18 cellular contexts compared by ENCODE assay signal in genomic region chr1:36232212-36233031, GRCh38. TPM values are rescaled to one million over a fixed set of nuclear protein-coding genes. Genes with fewer than 3 reads are reported as not detected.
A peak's percentile ranks its signal among the peaks of the same experiment; 100 is the strongest.
DNase-seq lines count a peak whose midpoint lies in the region; ATAC-seq and TF ChIP-seq lines count a peak whose summit lies in the region.
"Had no signal": no experiment of that assay in that cellular context is flagged by ENCODE, and none has a peak within 500 bp of the region (broad histone marks: within the 10 kb centered on the region; RNA-seq: fewer than 3 reads in every experiment).

No MANE protein-coding gene starts in this region.

- intact Hi-C loops in activated CD4-positive, alpha-beta T cell treated with anti-CD3 and anti-CD28 coated beads for 36 hours (cut with DNase I, micrococcal nuclease): no loop called here
- intact Hi-C loops in psoas muscle (cut with DNase I): no loop called here

- H3K4me1 ChIP-seq in GM23248 (ENCODE audit: insufficient read depth) (peaks cover 15% of the 10 kb centered on the region), psoas muscle (peaks cover 80% of the 10 kb centered on the region)

- H3K27me3 ChIP-seq in GM23248 (replicated peaks; ENCODE audit: insufficient read depth) (no peaks in the 10 kb centered on the region), psoas muscle (ENCODE audit: insufficient read depth in 3 of 3, low read length in 2 of 3) (no peaks in the 10 kb centered on the region), brain microvascular endothelial cell (replicated peaks) (no peaks in the 10 kb centered on the region)
- H3K27me3 ChIP-seq: adrenal gland, neutrophil had no signal

- peaks cover 35% of the 10 kb centered on the region for H3K36me3 ChIP-seq in GM23248 (ENCODE audit: low read depth)
- H3K36me3 ChIP-seq in psoas muscle (ENCODE audit: insufficient read depth in 1 of 2, low read depth in 1 of 2): peaks cover 0 to 62% of the 10 kb centered on the region in 2 donors
- peaks cover 42% of the 10 kb centered on the region for H3K36me3 ChIP-seq in brain microvascular endothelial cell (replicated peaks)

- H3K4me3 Mint-ChIP-seq in activated CD4-positive, alpha-beta T cell treated with anti-CD3 and anti-CD28 coated beads for 36 hours: no peak overlapping the region
- H3K4me3 Mint-ChIP-seq in effector memory CD8-positive, alpha-beta T cell: peak overlapping the region in 1 of 2 donors; percentile 9
- H3K4me3 Mint-ChIP-seq: activated T-cell treated with anti-CD3 and anti-CD28 coated beads, Interleukin-2, amount 50 U/mL, for 4 hours had no signal

- CTCF ChIA-PET in activated CD4-positive, alpha-beta T cell treated with anti-CD3 and anti-CD28 coated beads for 36 hours (lab: Charles Lee): interaction anchor here (0.6 kb wide), 1 partner anchor 12 kb away, joined by 3 read pairs; no protein-coding TSS in a partner anchor

- ATAC-seq in activated CD4-positive, alpha-beta T cell treated with anti-CD3 and anti-CD28 coated beads for 36 hours: no peak
- peak; percentile 22 for ATAC-seq in effector memory CD8-positive, alpha-beta T cell (replicated peaks)
- peak; percentile 35 to 55 (median 50) for ATAC-seq in psoas muscle
- no peak for ATAC-seq in omental fat pad (ENCODE audit: low FRiP score)
- ATAC-seq: A549; activated T-cell treated with anti-CD3 and anti-CD28 coated beads, Interleukin-2, amount 50 U/mL, for 4 hours had no signal

- H3K27ac Mint-ChIP-seq in activated CD4-positive, alpha-beta T cell treated with anti-CD3 and anti-CD28 coated beads for 36 hours: peak overlapping the region; percentile 25
- H3K27ac Mint-ChIP-seq in effector memory CD8-positive, alpha-beta T cell: peak overlapping the region; percentile 49 to 50

- no peak overlapping the region for H3K9ac ChIP-seq in GM23248

- DNase-seq in activated CD4-positive, alpha-beta T cell treated with anti-CD3 and anti-CD28 coated beads for 36 hours: no peak
- no peak for DNase-seq in activated CD4-positive, alpha-beta T cell treated with anti-CD3 and anti-CD28 coated beads for 1 hour
- DNase-seq in GM23248 (no peak), psoas muscle (no peak), omental fat pad (ENCODE audit: low spot score) (no peak), brain microvascular endothelial cell (no peak), GF-D8 (lab: John Stamatoyannopoulos, UW) (no peak)
- no peak for DNase-seq in effector memory CD8-positive, alpha-beta T cell
- DNase-seq: activated CD4-positive, alpha-beta T cell treated with anti-CD3 and anti-CD28 coated beads for 4 hours; activated T-cell treated with anti-CD3 and anti-CD28 coated beads, Interleukin-2, amount 50 U/mL, for 4 hours; cerebellar nuclear complex; COR-L47; GDM1; mammary epithelial cell; MV-4-11 had no signal

- TF ChIP-seq CTCF in psoas muscle (IDR thresholded peaks at IDR 0.05): no peak
- TF ChIP-seq CTCF in omental fat pad (IDR thresholded peaks at IDR 0.05): no peak
- no peak for TF ChIP-seq CTCF in brain microvascular endothelial cell (IDR thresholded peaks at IDR 0.05; ENCODE audit: low read depth, low read length, missing control alignments)

- peaks cover 39% of the 10 kb centered on the region for H3K36me3 Mint-ChIP-seq in activated CD4-positive, alpha-beta T cell treated with anti-CD3 and anti-CD28 coated beads for 36 hours (ENCODE audit: low read depth)
- peaks cover 94% of the 10 kb centered on the region for H3K36me3 Mint-ChIP-seq in effector memory CD8-positive, alpha-beta T cell (ENCODE audit: insufficient read depth)

- H3K9me2 ChIP-seq in GM23248 (ENCODE audit: insufficient read depth): no peaks in the 10 kb centered on the region

- no peak overlapping the region for H2AFZ ChIP-seq in GM23248

- POLR2A ChIA-PET in activated CD4-positive, alpha-beta T cell treated with anti-CD3 and anti-CD28 coated beads for 36 hours (lab: Charles Lee): no interaction called here

- no peak overlapping the region for H3K4me3 ChIP-seq in GM23248
- H3K4me3 ChIP-seq in psoas muscle: peak overlapping the region; percentile 19
- H3K4me3 ChIP-seq in brain microvascular endothelial cell (ENCODE audit: low read depth, low read length): no peak overlapping the region
- H3K4me3 ChIP-seq: A549, adrenal gland had no signal

- 93 to 95% methylated on average over 10 of the region's 10 CpGs for WGBS in GM23248 (ENCODE audit: low coverage in 1 of 2, low lambda C conversion rate in 2 of 2, missing lambda C conversion rate in 2 of 2), 2 experiments
- WGBS in psoas muscle, 3 donors: 57 to 78% (median 65%) methylated on average over 7 to 10 of the region's 10 CpGs

- H3K4me1 Mint-ChIP-seq in activated CD4-positive, alpha-beta T cell treated with anti-CD3 and anti-CD28 coated beads for 36 hours: peaks cover 55% of the 10 kb centered on the region
- H3K4me1 Mint-ChIP-seq in effector memory CD8-positive, alpha-beta T cell (ENCODE audit: low read depth in 2 of 2): peaks cover 24 to 58% of the 10 kb centered on the region in 2 donors

- no peaks in the 10 kb centered on the region for H3K9me3 Mint-ChIP-seq in activated CD4-positive, alpha-beta T cell treated with anti-CD3 and anti-CD28 coated beads for 36 hours (ENCODE audit: low read depth)
- no peaks in the 10 kb centered on the region for H3K9me3 Mint-ChIP-seq in effector memory CD8-positive, alpha-beta T cell
- H3K9me3 Mint-ChIP-seq: activated T-cell treated with anti-CD3 and anti-CD28 coated beads, Interleukin-2, amount 50 U/mL, for 4 hours had no signal

- H3K27me3 Mint-ChIP-seq in activated CD4-positive, alpha-beta T cell treated with anti-CD3 and anti-CD28 coated beads for 36 hours: no peaks in the 10 kb centered on the region
- no peaks in the 10 kb centered on the region for H3K27me3 Mint-ChIP-seq in effector memory CD8-positive, alpha-beta T cell

- no peak overlapping the region for H3K27ac ChIP-seq in GM23248
- peak overlapping the region; percentile 84 for H3K27ac ChIP-seq in psoas muscle
- no peak overlapping the region for H3K27ac ChIP-seq in brain microvascular endothelial cell
- H3K27ac ChIP-seq: A549, adrenal gland, neutrophil had no signal

- H3K4me2 ChIP-seq in GM23248 (ENCODE audit: unreplicated experiment): peak overlapping the region; percentile 14
- H3K4me2 ChIP-seq: A549 had no signal

- no peaks in the 10 kb centered on the region for H3K9me3 ChIP-seq in GM23248 (ENCODE audit: low read depth)
- no peaks in the 10 kb centered on the region for H3K9me3 ChIP-seq in psoas muscle
- H3K9me3 ChIP-seq: A549, adrenal gland, neutrophil had no signal

- H3K79me2 ChIP-seq in GM23248 (ENCODE audit: insufficient read depth): peaks cover 100% of the 10 kb centered on the region

- H4K20me1 ChIP-seq in GM23248 (ENCODE audit: insufficient read depth): peaks cover 20% of the 10 kb centered on the region; the same call in 1 of the 2 replicates

- 0 out of 2 replicates have a peak, but pooled peaks cover 11% of the 10 kb centered on the region for H3F3A ChIP-seq in GM23248 (ENCODE audit: insufficient read depth)

- in situ Hi-C loops in GM23248 (cut with MboI) (no loop called here), brain microvascular endothelial cell (cut with HindIII; ENCODE audit: low pct_ligation_motif_present, low sequenced_read_pairs) (no loop called here)

RNA-seq across cellular contexts. Expression of gene THRAP3, which starts 8.2 kb away (rescaled TPM):
- total RNA-seq in activated CD4-positive, alpha-beta T cell treated with anti-CD3 and anti-CD28 coated beads for 36 hours: 100 to 1,000 TPM; 149 to 182 TPM
- 57.3 and 61.5 TPM in 2 replicates for total RNA-seq in GM23248 (2014; rRNA removed; shearing (Covaris generic))
- 91.9 and 95.2 TPM in 2 replicates for polyA plus RNA-seq in GM23248 (2016; fragmentation: Nextera tagmentation; extraction: Ambion mirVana)
- 100 to 1,000 TPM in 3 of 4 donors, 10 to 100 TPM in 1; 96.6 to 159 (median 124) TPM for total RNA-seq in psoas muscle
- polyA plus RNA-seq in psoas muscle: 10 to 100 TPM; 45.8 to 92.9 (median 80.3) TPM
- total RNA-seq in omental fat pad: 10 to 100 TPM; 77.2 to 99.5 (median 86.2) TPM

Comparison
In these comparisons a context has a peak if more than half of its experiments do, and no peak if none do; other contexts are left out.
1. ATAC-seq: peak in effector memory CD8-positive, alpha-beta T cell (single experiment) and psoas muscle (4 of 4); none in activated CD4-positive, alpha-beta T cell treated with anti-CD3 and anti-CD28 coated beads for 36 hours (single experiment) and omental fat pad (single experiment).